Comparison of ENCODE assay signal across 18 cellular contexts in the genomic region with DNA sequence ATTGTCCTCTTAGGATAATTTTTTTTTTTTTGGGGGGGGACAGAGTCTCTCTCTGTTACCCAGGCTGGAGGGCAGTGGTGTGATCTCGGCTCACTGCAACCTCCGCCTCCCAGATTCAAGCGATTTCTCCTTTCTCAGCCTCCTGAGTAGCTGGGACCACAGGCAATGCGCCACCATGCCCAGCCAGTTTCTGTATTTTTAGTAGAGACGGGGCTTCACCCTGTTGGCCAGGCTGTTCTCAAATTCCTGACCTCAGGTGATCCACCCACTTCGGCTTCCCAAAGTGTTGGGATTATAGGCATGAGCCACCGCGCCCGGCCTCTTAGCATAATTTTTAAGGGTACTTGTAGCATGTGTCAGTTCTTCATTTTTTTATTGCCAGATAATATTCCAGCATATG.
"Had no signal": no experiment of that assay in that cellular context is flagged by ENCODE, and none has a peak within 500 bp of the region (broad histone marks: within the 10 kb centered on the region; RNA-seq: fewer than 3 reads in every experiment).

No MANE protein-coding gene starts in this region.

- H3K27me3 ChIP-seq: heart left ventricle, ovary had no signal

- DNase-seq: cortex of kidney; effector memory CD4-positive, alpha-beta T cell; heart left ventricle; hippocampal formation; left colon; left ventricle myocardium superior; mesenchymal stem cell; naive B cell; ovary; right cardiac atrium; small intestine; stimulated activated CD4-positive, alpha-beta T cell treated with anti-CD3 and anti-CD28 coated beads, Interleukin-2, amount 100 ng/mL, for 48 hours; stimulated activated naive CD8-positive, alpha-beta T cell treated with anti-CD3 and anti-CD28 coated beads, Interleukin-15, Interleukin-2, amounts not matched to agents 100 U/mL and 50 U/mL, for 24 hours had no signal

- H3K9me3 ChIP-seq: ovary had no signal

- H3K4me3 ChIP-seq: heart left ventricle, lung, ovary had no signal

- H3K27me3 Mint-ChIP-seq: naive B cell, progenitor cell of endocrine pancreas had no signal

- H3K27ac ChIP-seq: heart left ventricle, ovary had no signal

- ATAC-seq: esophagus mucosa; heart left ventricle; left colon; left ventricle myocardium superior; right cardiac atrium; stimulated activated effector memory CD8-positive, alpha-beta T cell treated with anti-CD3 and anti-CD28 coated beads, Interleukin-12 subunit alpha, Interleukin-12 subunit beta, amount 100 ng/mL, for 72 hours; stimulated activated naive CD8-positive, alpha-beta T cell treated with anti-CD3 and anti-CD28 coated beads, Interleukin-15, Interleukin-2, amounts not matched to agents 100 U/mL and 50 U/mL, for 24 hours had no signal

- H3K36me3 ChIP-seq: ovary had no signal

- H3K9me3 Mint-ChIP-seq: naive B cell; neural crest cell; stimulated activated effector memory CD8-positive, alpha-beta T cell treated with anti-CD3 and anti-CD28 coated beads, Interleukin-12 subunit alpha, Interleukin-12 subunit beta, amount 100 ng/mL, for 72 hours had no signal

- H3K36me3 Mint-ChIP-seq: naive B cell; stimulated activated effector memory CD8-positive, alpha-beta T cell treated with anti-CD3 and anti-CD28 coated beads, Interleukin-12 subunit alpha, Interleukin-12 subunit beta, amount 100 ng/mL, for 72 hours had no signal

- H3K27ac Mint-ChIP-seq: naive B cell; progenitor cell of endocrine pancreas; stimulated activated effector memory CD8-positive, alpha-beta T cell treated with anti-CD3 and anti-CD28 coated beads, Interleukin-12 subunit alpha, Interleukin-12 subunit beta, amount 100 ng/mL, for 72 hours had no signal

- H3K4me3 Mint-ChIP-seq: naive B cell; neural crest cell; stimulated activated effector memory CD8-positive, alpha-beta T cell treated with anti-CD3 and anti-CD28 coated beads, Interleukin-12 subunit alpha, Interleukin-12 subunit beta, amount 100 ng/mL, for 72 hours had no signal
